ENCODE assay signal across 9 cellular contexts in genomic region chr1:117093870-117094621, GRCh38. TPM values are rescaled to one million over a fixed set of nuclear protein-coding genes. Genes with fewer than 3 reads are reported as not detected.
DNase-seq lines count a peak whose midpoint lies in the region; ATAC-seq, FAIRE-seq and TF ChIP-seq lines count a peak whose summit lies in the region.
"Had no signal": no experiment of that assay in that cellular context is flagged by ENCODE, and none has a peak within 500 bp of the region (broad histone marks: within the 10 kb centered on the region; RNA-seq: fewer than 3 reads in every experiment).

No MANE protein-coding gene starts in this region.

- no peak overlapping the region for H3K4me3 Mint-ChIP-seq in astrocyte (ENCODE audit: unreplicated experiment)

- no peaks in the 10 kb centered on the region for H3K79me2 ChIP-seq in astrocyte (ENCODE audit: insufficient read depth, low read length)

- peak overlapping the region; percentile 67 for H3K4me2 ChIP-seq in astrocyte (ENCODE audit: low read length)

- H3K27me3 Mint-ChIP-seq in astrocyte (ENCODE audit: low read depth, unreplicated experiment), result no peaks in the 10 kb centered on the region

- peak overlapping the region; percentile 93 for H3K27ac Mint-ChIP-seq in astrocyte (ENCODE audit: unreplicated experiment)

- H3K36me3 ChIP-seq in astrocyte (ENCODE audit: insufficient read depth, low read length) (peaks cover 13% of the 10 kb centered on the region), uterus (no peaks in the 10 kb centered on the region)

- H3K4me1 Mint-ChIP-seq in astrocyte (ENCODE audit: low read depth, unreplicated experiment), result peaks cover 23% of the 10 kb centered on the region

- TF ChIP-seq POLR2A in GM12891 (IDR thresholded peaks at IDR 0.05; ENCODE audit: low read depth, low read length), result no peak
- no peak for TF ChIP-seq POLR2A in uterus (IDR thresholded peaks at IDR 0.05)

- peak overlapping the region; percentile 96 for H3K27ac ChIP-seq in astrocyte (ENCODE audit: low read depth, low read length)
- peak overlapping the region; percentile 80 to 84 for H3K27ac ChIP-seq in uterus
- H3K27ac ChIP-seq: HL-60 had no signal

- no peak for FAIRE-seq in GM12891 (lab: Jason Lieb, UNC)
- peak; percentile 47 for FAIRE-seq in astrocyte (lab: Jason Lieb, UNC)

- peak; percentile 94 for DNase-seq in A172 (ENCODE audit: low spot score)
- DNase-seq in GM12891 (ENCODE audit: insufficient read length, low spot score), result peak; percentile 9
- peak; percentile 8 for DNase-seq in NCI-H524 treated with DMSO at 0.1 percent for 48 hours (lab: John Stamatoyannopoulos, UW)
- DNase-seq in astrocyte (ENCODE audit: low read depth), result peak; percentile 96
- peak; percentile 66 for DNase-seq in kidney tubule cell (ENCODE audit: low spot score)
- peak; percentile 60 to 65 for DNase-seq in uterus
- DNase-seq in NOMO-1 treated with dmso at 0.1 percent for 144 hours (lab: John Stamatoyannopoulos, UW; ENCODE audit: unreplicated experiment), result no peak

- peak overlapping the region; percentile 80 for H3K9ac ChIP-seq in astrocyte (ENCODE audit: low read length)

- H3K4me3 ChIP-seq in astrocyte (ENCODE audit: insufficient read depth, low read depth, low read length) (peak overlapping the region; percentile 9), uterus (no peak overlapping the region)

- peak; percentile 49 for TF ChIP-seq CTCF in astrocyte (IDR thresholded peaks at IDR 0.05; ENCODE audit: insufficient read depth, low read depth, low read length)
- peak in 1 of 4 experiments; percentile 20 for TF ChIP-seq CTCF in uterus (IDR thresholded peaks at IDR 0.05)

- H3K9me3 ChIP-seq in astrocyte (ENCODE audit: insufficient read depth, low read depth, low read length) (no peaks in the 10 kb centered on the region), uterus (no peaks in the 10 kb centered on the region)

- no peaks in the 10 kb centered on the region for H4K20me1 ChIP-seq in astrocyte (ENCODE audit: insufficient read depth, low read length)

- intact Hi-C loops in uterus (cut with DNase I; ENCODE audit: low total_unique reads), result no loop called here

- H3K9me3 Mint-ChIP-seq in astrocyte (ENCODE audit: unreplicated experiment), result no peaks in the 10 kb centered on the region

- H3K4me1 ChIP-seq in astrocyte (ENCODE audit: insufficient read depth, low read length) (peaks cover 38% of the 10 kb centered on the region), uterus (no peaks in the 10 kb centered on the region)

- H2AFZ ChIP-seq in astrocyte (ENCODE audit: low read depth, low read length), result no peak overlapping the region

- H3K27me3 ChIP-seq in astrocyte (ENCODE audit: insufficient read depth, low read length), result no peaks in the 10 kb centered on the region
- H3K27me3 ChIP-seq in uterus, result no peaks in the 10 kb centered on the region

- H3K36me3 Mint-ChIP-seq in astrocyte (ENCODE audit: low read depth, unreplicated experiment), result peaks cover 2% of the 10 kb centered on the region

- ATAC-seq in HG02852 (IDR thresholded peaks at IDR 0.05; ENCODE audit: unreplicated experiment), result peak; percentile 81

TF ChIP-seq in GM12891, 5 proteins besides CTCF, POLR2A, EP300 and RAD21:
- TF ChIP-seq PAX5 (IDR thresholded peaks at IDR 0.05; ENCODE audit: insufficient read depth, low read length, severe bottlenecking) (no peak), TAF1 (IDR thresholded peaks at IDR 0.05; ENCODE audit: low read depth, low read length) (no peak), POU2F2 (IDR thresholded peaks at IDR 0.05; ENCODE audit: low read depth, low read length) (no peak), SPI1 (IDR thresholded peaks at IDR 0.05; ENCODE audit: low read depth, low read length) (peak; percentile 39)

RNA-seq across cellular contexts. Expression of gene TRIM45, which starts 27.5 kb away (rescaled TPM):
- 2.6 and 6.0 TPM in 2 replicates for total RNA-seq in A172 (2014; rRNA removed; shearing (Covaris generic))
- 0.67 TPM for polyA plus RNA-seq in GM12891 (2012; ENCODE audit: low read depth, missing spikeins)
- total RNA-seq in astrocyte (2.5 and 3.1 TPM in 2 replicates), uterus (10 to 100 TPM in 1 of 4 donors, 1 to 10 TPM in 3; 2.6 to 16.7 (median 5.5) TPM)

RNA-seq across cellular contexts. Expression of gene TTF2, which starts 33.9 kb away (rescaled TPM):
- total RNA-seq in A172 (2014; rRNA removed; shearing (Covaris generic)), result 23.2 and 32.2 TPM in 2 replicates
- 26.7 TPM for polyA plus RNA-seq in GM12891 (2012; ENCODE audit: low read depth, missing spikeins)
- total RNA-seq in astrocyte (16.6 and 23.4 TPM in 2 replicates), uterus (10 to 100 TPM in 3 of 4 donors, 1 to 10 TPM in 1; 8.2 to 56.4 (median 17.0) TPM)
